20 cellular contexts compared by ENCODE assay signal in the genomic region with DNA sequence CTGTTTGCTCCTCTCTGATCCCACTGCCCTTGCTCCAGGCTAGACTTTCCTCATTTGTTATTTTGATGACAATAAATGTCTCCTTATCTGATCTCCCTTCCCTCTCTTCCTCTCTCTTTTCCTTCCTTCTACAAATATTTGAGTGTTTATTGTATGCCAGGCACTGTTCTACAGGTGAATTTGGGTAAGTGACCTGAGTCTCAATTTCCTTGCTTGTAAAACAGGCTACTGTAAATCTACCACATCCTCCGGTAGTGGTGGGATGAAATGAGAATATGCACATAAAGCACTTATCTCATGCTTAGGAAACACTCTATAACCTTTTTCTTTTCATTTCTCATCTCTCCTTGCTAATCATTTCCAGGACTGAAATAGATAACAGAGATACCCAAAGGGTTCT.
DNase-seq lines count a peak whose midpoint lies in the region; ATAC-seq and TF ChIP-seq lines count a peak whose summit lies in the region.
"Had no signal": no experiment of that assay in that cellular context is flagged by ENCODE, and none has a peak within 500 bp of the region (broad histone marks: within the 10 kb centered on the region; RNA-seq: fewer than 3 reads in every experiment).

No MANE protein-coding gene starts in this region.

- WGBS in hepatocyte (ENCODE audit: low lambda C conversion rate, missing lambda C conversion rate) = 30% methylated on average over 1 of the region's 1 CpG

- no peak for DNase-seq in stimulated activated naive CD8-positive, alpha-beta T cell treated with anti-CD3 and anti-CD28 coated beads, Interleukin-15, Interleukin-2, amounts not matched to agents 100 U/mL and 50 U/mL, for 24 hours
- DNase-seq in T-helper 17 cell = no peak
- no peak for DNase-seq in hepatocyte (ENCODE audit: low spot score)
- DNase-seq in NCI-H526 treated with DMSO at 0.1 percent for 48 hours (lab: John Stamatoyannopoulos, UW) = no peak
- DNase-seq in H7 = no peak
- no peak for DNase-seq in foreskin melanocyte
- DNase-seq: activated effector memory CD4-positive, alpha-beta T cell treated with Interleukin-2 at 50 U/mL for 16 hours; DMS153; erythroblast; gastrocnemius medialis; islet precursor cell; NCI-H1930; occipital lobe; SIG-M5; WERI-Rb-1 had no signal

- H4K20me1 ChIP-seq in hepatocyte (ENCODE audit: insufficient read depth, poor library complexity, severe bottlenecking) = no peaks in the 10 kb centered on the region

- H3K36me3 Mint-ChIP-seq in stimulated activated naive CD8-positive, alpha-beta T cell treated with anti-CD3 and anti-CD28 coated beads, Interleukin-15, Interleukin-2, amounts not matched to agents 100 ng/mL and 50 ng/mL, for 24 hours (ENCODE audit: low read depth) = no peaks in the 10 kb centered on the region
- H3K36me3 Mint-ChIP-seq in T-helper 17 cell (ENCODE audit: low read depth) = peaks cover 2% of the 10 kb centered on the region
- H3K36me3 Mint-ChIP-seq: CD4-positive, CD25-positive, alpha-beta regulatory T cell; IgD-negative memory B cell had no signal

- H3K9me2 ChIP-seq in hepatocyte (replicated peaks; ENCODE audit: insufficient read depth) = no peaks in the 10 kb centered on the region

- H3K27me3 ChIP-seq in hepatocyte (no peaks in the 10 kb centered on the region), H7 (ENCODE audit: control insufficient read depth, insufficient read depth, low read length) (no peaks in the 10 kb centered on the region)
- H3K27me3 ChIP-seq: gastrocnemius medialis, suprapubic skin had no signal

- H3K4me2 ChIP-seq in hepatocyte = peak overlapping the region; percentile 61

- no peak overlapping the region for H3K4me3 ChIP-seq in hepatocyte
- no peak overlapping the region for H3K4me3 ChIP-seq in H7 (ENCODE audit: insufficient read depth, low read depth, low read length)
- H3K4me3 ChIP-seq: gastrocnemius medialis, lung, suprapubic skin had no signal

- H3K27me3 Mint-ChIP-seq in stimulated activated naive CD8-positive, alpha-beta T cell treated with anti-CD3 and anti-CD28 coated beads, Interleukin-15, Interleukin-2, amounts not matched to agents 100 ng/mL and 50 ng/mL, for 24 hours = no peaks in the 10 kb centered on the region
- H3K27me3 Mint-ChIP-seq in T-helper 17 cell = no peaks in the 10 kb centered on the region

- peaks cover 19% of the 10 kb centered on the region for H3K4me1 Mint-ChIP-seq in stimulated activated naive CD8-positive, alpha-beta T cell treated with anti-CD3 and anti-CD28 coated beads, Interleukin-15, Interleukin-2, amounts not matched to agents 100 ng/mL and 50 ng/mL, for 24 hours (ENCODE audit: low read depth)
- peaks cover 22% of the 10 kb centered on the region for H3K4me1 Mint-ChIP-seq in T-helper 17 cell
- H3K4me1 Mint-ChIP-seq: IgD-negative memory B cell had no signal

- H2AFZ ChIP-seq in hepatocyte = no peak overlapping the region

- no peak for ATAC-seq in stimulated activated naive CD8-positive, alpha-beta T cell treated with anti-CD3 and anti-CD28 coated beads, Interleukin-15, Interleukin-2, amounts not matched to agents 100 U/mL and 50 U/mL, for 24 hours
- no peak for ATAC-seq in T-helper 17 cell
- ATAC-seq: gastrocnemius medialis had no signal

- no peaks in the 10 kb centered on the region for H3K9me3 Mint-ChIP-seq in stimulated activated naive CD8-positive, alpha-beta T cell treated with anti-CD3 and anti-CD28 coated beads, Interleukin-15, Interleukin-2, amounts not matched to agents 100 ng/mL and 50 ng/mL, for 24 hours
- H3K9me3 Mint-ChIP-seq: IgD-negative memory B cell had no signal

- peak overlapping the region; percentile 16 for H3K4me3 Mint-ChIP-seq in stimulated activated naive CD8-positive, alpha-beta T cell treated with anti-CD3 and anti-CD28 coated beads, Interleukin-15, Interleukin-2, amounts not matched to agents 100 ng/mL and 50 ng/mL, for 24 hours
- H3K4me3 Mint-ChIP-seq in T-helper 17 cell = peak overlapping the region; percentile 60
- H3K4me3 Mint-ChIP-seq: CD4-positive, CD25-positive, alpha-beta regulatory T cell had no signal

- H3K79me2 ChIP-seq in hepatocyte = no peaks in the 10 kb centered on the region

- H3K27ac Mint-ChIP-seq in stimulated activated naive CD8-positive, alpha-beta T cell treated with anti-CD3 and anti-CD28 coated beads, Interleukin-15, Interleukin-2, amounts not matched to agents 100 ng/mL and 50 ng/mL, for 24 hours = peak overlapping the region; percentile 68
- H3K27ac Mint-ChIP-seq in T-helper 17 cell = peak overlapping the region; percentile 72
- H3K27ac Mint-ChIP-seq: IgD-negative memory B cell had no signal

- H3K36me3 ChIP-seq in hepatocyte (replicated peaks; ENCODE audit: insufficient read depth, low read depth) (no peaks in the 10 kb centered on the region), H7 (replicated peaks; ENCODE audit: control insufficient read depth, insufficient read depth, low read length) (no peaks in the 10 kb centered on the region)
- H3K36me3 ChIP-seq: gastrocnemius medialis, suprapubic skin, WERI-Rb-1 had no signal

- TF ChIP-seq CTCF in hepatocyte (IDR thresholded peaks at IDR 0.05; ENCODE audit: poor library complexity) = no peak

- H3K27ac ChIP-seq in hepatocyte = peak overlapping the region; percentile 30
- H3K27ac ChIP-seq: gastrocnemius medialis, suprapubic skin, WERI-Rb-1 had no signal

- peaks cover 25% of the 10 kb centered on the region for H3K4me1 ChIP-seq in hepatocyte (ENCODE audit: insufficient read depth)
- H3K4me1 ChIP-seq: gastrocnemius medialis, suprapubic skin had no signal

- H3K9me3 ChIP-seq in T-helper 17 cell (ENCODE audit: control insufficient read depth, low read length, poor library complexity, severe bottlenecking) (no peaks in the 10 kb centered on the region), hepatocyte (ENCODE audit: low read depth) (no peaks in the 10 kb centered on the region)
- H3K9me3 ChIP-seq: gastrocnemius medialis, suprapubic skin had no signal
